19 cellular contexts compared by ENCODE assay signal in the genomic region with DNA sequence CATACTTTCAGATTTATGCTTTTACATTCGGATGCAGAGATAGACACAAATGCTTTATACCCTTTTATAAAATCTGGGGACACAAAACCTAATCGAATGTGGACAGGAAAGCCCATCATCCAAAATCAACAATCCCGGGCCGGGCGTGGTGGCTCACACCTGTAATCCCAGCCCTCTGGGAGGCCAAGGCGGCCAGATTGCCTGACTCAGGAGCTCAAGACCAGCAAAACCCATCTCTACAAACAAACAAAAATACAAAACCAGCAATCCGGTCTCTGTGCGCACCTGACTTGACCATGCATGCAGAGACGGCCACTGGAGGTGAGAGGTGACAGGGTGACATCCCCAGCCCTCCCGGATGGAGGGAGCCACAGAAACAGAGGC. TPM values are rescaled to one million over a fixed set of nuclear protein-coding genes. Genes with fewer than 3 reads are reported as not detected.
DNase-seq lines count a peak whose midpoint lies in the region; ATAC-seq, FAIRE-seq and TF ChIP-seq lines count a peak whose summit lies in the region.
"Had no signal": no experiment of that assay in that cellular context is flagged by ENCODE, and none has a peak within 500 bp of the region (broad histone marks: within the 10 kb centered on the region; RNA-seq: fewer than 3 reads in every experiment).

No MANE protein-coding gene starts in this region.

- peak overlapping the region; percentile 39 for H3K4me2 ChIP-seq in astrocyte (ENCODE audit: low read length)

- DNase-seq in right atrium auricular region (ENCODE audit: low spot score) (peak; percentile 50), right cardiac atrium (no peak), astrocyte (ENCODE audit: low read depth) (no peak), kidney tubule cell (ENCODE audit: low spot score) (peak; percentile 19), type B pancreatic cell (ENCODE audit: extremely low spot score, unreplicated experiment) (no peak), GM03348 (ENCODE audit: low spot score) (no peak), NCI-H1105 treated with DMSO at 0.1 percent for 48 hours (lab: John Stamatoyannopoulos, UW) (no peak)
- DNase-seq: CD4-positive, alpha-beta T cell; DMS79; NCI-H1048; SHP77 treated with DMSO at 0.1 percent for 48 hours had no signal

- H3K27me3 Mint-ChIP-seq in astrocyte (ENCODE audit: low read depth, unreplicated experiment) (no peaks in the 10 kb centered on the region), type B pancreatic cell (no peaks in the 10 kb centered on the region)
- H3K27me3 Mint-ChIP-seq: CD4-positive, alpha-beta T cell had no signal

- H3K27ac Mint-ChIP-seq in astrocyte (ENCODE audit: unreplicated experiment), result peak overlapping the region; percentile 79
- H3K27ac Mint-ChIP-seq in type B pancreatic cell, result peak overlapping the region; percentile 50
- H3K27ac Mint-ChIP-seq: CD4-positive, alpha-beta T cell had no signal

- no peaks in the 10 kb centered on the region for H3K79me2 ChIP-seq in astrocyte (ENCODE audit: insufficient read depth, low read length)

- H3K4me1 ChIP-seq in right atrium auricular region, result peaks cover 0 to 29% of the 10 kb centered on the region in 2 donors
- H3K4me1 ChIP-seq in right cardiac atrium (ENCODE audit: control insufficient read depth, insufficient read depth, low read length), result no peaks in the 10 kb centered on the region
- peaks cover 6% of the 10 kb centered on the region for H3K4me1 ChIP-seq in astrocyte (ENCODE audit: insufficient read depth, low read length)

- peaks cover 16% of the 10 kb centered on the region for H3K4me1 Mint-ChIP-seq in astrocyte (ENCODE audit: low read depth, unreplicated experiment)
- H3K4me1 Mint-ChIP-seq in type B pancreatic cell (ENCODE audit: unreplicated experiment), result peaks cover 12% of the 10 kb centered on the region

- ATAC-seq in right cardiac atrium (no peak), HG02798 (IDR thresholded peaks at IDR 0.05; ENCODE audit: poor library complexity, unreplicated experiment) (no peak)
- ATAC-seq: K562, Panc1 had no signal

- WGBS in right cardiac atrium, result 84% methylated on average over 10 of the region's 10 CpGs

- H3K4me3 ChIP-seq in right atrium auricular region (no peak overlapping the region), right cardiac atrium (ENCODE audit: low read length) (no peak overlapping the region), astrocyte (ENCODE audit: insufficient read depth, low read depth, low read length) (no peak overlapping the region)
- H3K4me3 ChIP-seq: GM23248, K562 had no signal

- H3K27me3 ChIP-seq in right atrium auricular region (no peaks in the 10 kb centered on the region), right cardiac atrium (ENCODE audit: control insufficient read depth, insufficient read depth) (no peaks in the 10 kb centered on the region), astrocyte (ENCODE audit: insufficient read depth, low read length) (no peaks in the 10 kb centered on the region)

- intact Hi-C loops in right cardiac atrium (cut with DNase I), result no loop called here

- H3K36me3 ChIP-seq in right atrium auricular region (no peaks in the 10 kb centered on the region), astrocyte (ENCODE audit: insufficient read depth, low read length) (no peaks in the 10 kb centered on the region)

- no peak for FAIRE-seq in astrocyte (lab: Jason Lieb, UNC)
- FAIRE-seq: G401.6, GM12892, GM19239, K562 had no signal

- peak overlapping the region; percentile 40 for H3K4me3 Mint-ChIP-seq in astrocyte (ENCODE audit: unreplicated experiment)
- H3K4me3 Mint-ChIP-seq in type B pancreatic cell, result no peak overlapping the region
- H3K4me3 Mint-ChIP-seq: CD4-positive, alpha-beta T cell had no signal

- TF ChIP-seq CTCF in right atrium auricular region (IDR thresholded peaks at IDR 0.05) (no peak), astrocyte (IDR thresholded peaks at IDR 0.05; ENCODE audit: insufficient read depth, low read depth, low read length) (no peak), type B pancreatic cell (conservative IDR thresholded peaks at IDR 0.05) (no peak)

- H2AFZ ChIP-seq in astrocyte (ENCODE audit: low read depth, low read length), result no peak overlapping the region
- H2AFZ ChIP-seq: GM23248 had no signal

- H4K20me1 ChIP-seq in astrocyte (ENCODE audit: insufficient read depth, low read length), result no peaks in the 10 kb centered on the region

- H3K36me3 Mint-ChIP-seq in astrocyte (ENCODE audit: low read depth, unreplicated experiment) (no peaks in the 10 kb centered on the region), type B pancreatic cell (peaks cover 4% of the 10 kb centered on the region)

- no peak overlapping the region for H3K9ac ChIP-seq in astrocyte (ENCODE audit: low read length)
- H3K9ac ChIP-seq: GM23248 had no signal

- H3K9me3 Mint-ChIP-seq in astrocyte (ENCODE audit: unreplicated experiment) (no peaks in the 10 kb centered on the region), type B pancreatic cell (no peaks in the 10 kb centered on the region)
- H3K9me3 Mint-ChIP-seq: CD4-positive, alpha-beta T cell had no signal

- peak overlapping the region; percentile 21 to 65 for H3K27ac ChIP-seq in right atrium auricular region
- H3K27ac ChIP-seq in right cardiac atrium (ENCODE audit: low read length), result no peak overlapping the region
- no peak overlapping the region for H3K27ac ChIP-seq in astrocyte (ENCODE audit: low read depth, low read length)
- H3K27ac ChIP-seq: GM23248, HL-60 had no signal

- H3K9me3 ChIP-seq in right atrium auricular region (no peaks in the 10 kb centered on the region), right cardiac atrium (ENCODE audit: control insufficient read depth, low read length) (no peaks in the 10 kb centered on the region), astrocyte (ENCODE audit: insufficient read depth, low read depth, low read length) (no peaks in the 10 kb centered on the region)

RNA-seq across cellular contexts. Expression of a gene that starts 13.5 kb away (rescaled TPM):
- total RNA-seq in right atrium auricular region, result 10 to 100 TPM; 26.3 to 31.4 TPM
- total RNA-seq in right cardiac atrium, result 10 to 100 TPM; 45.9 to 56.5 (median 54.7) TPM
- 27.0 TPM for polyA plus RNA-seq in right cardiac atrium
- total RNA-seq in astrocyte, result 3.6 and 6.4 TPM in 2 replicates
- 25.7 and 47.1 TPM in 2 replicates for total RNA-seq in type B pancreatic cell (ENCODE audit: low replicate concordance)
- total RNA-seq: CD4-positive, alpha-beta T cell; GM23248 had no signal
- polyA plus RNA-seq: GM23248 had no signal

Comparison
In these comparisons a context has a peak if more than half of its experiments do, and no peak if none do; other contexts are left out.
1. DNase-seq: peak in right atrium auricular region (single experiment) and kidney tubule cell (single experiment); none in right cardiac atrium (0 of 3), astrocyte (single experiment), type B pancreatic cell (single experiment), GM03348 (single experiment) and NCI-H1105 treated with DMSO at 0.1 percent for 48 hours (single experiment).
2. H3K27ac ChIP-seq: peak in right atrium auricular region (2 of 2); none in right cardiac atrium (single experiment) and astrocyte (single experiment).